1 cellular context compared by ENCODE assay signal in genomic region chr2:119699016-119699606, GRCh38.
TF ChIP-seq lines count a peak whose summit lies in the region.

No MANE protein-coding gene starts in this region.

TF ChIP-seq in GM23338, 12 proteins besides CTCF, POLR2A, EP300 and RAD21 (continued from another document):
- no peak for TF ChIP-seq ZNF462 (CRISPR knock-in tag; IDR thresholded peaks at IDR 0.05)
TF ChIP-seq in GM23338: peak in this region for 0.
